ENCODE assay signal across 2 cellular contexts in genomic region chr13:41060723-41061074, GRCh38.
TF ChIP-seq lines count a peak whose summit lies in the region.

No MANE protein-coding gene starts in this region.

TF ChIP-seq in IMR-90, 13 proteins besides CTCF, POLR2A, EP300 and RAD21:
- TF ChIP-seq USF2 (IDR thresholded peaks at IDR 0.05; ENCODE audit: low read depth, low read length) = no peak; the same call in 1 of the 2 replicates
- no peak for TF ChIP-seq MXI1 (IDR thresholded peaks at IDR 0.05; ENCODE audit: borderline replicate concordance, low read depth, low read length)
- TF ChIP-seq FOS (IDR thresholded peaks at IDR 0.05; ENCODE audit: low read depth, low read length) = peak; percentile 26; the same call in 1 of the 2 replicates
- no peak for TF ChIP-seq SMC3 (IDR thresholded peaks at IDR 0.05; ENCODE audit: low read depth, low read length)
- no peak; the same call in 1 of the 2 replicates for TF ChIP-seq CHD1 (IDR thresholded peaks at IDR 0.05; ENCODE audit: low read depth, low read length)
- peak; percentile 12; the same call in 1 of the 2 replicates for TF ChIP-seq MAZ (IDR thresholded peaks at IDR 0.05; ENCODE audit: borderline replicate concordance, low read depth, low read length)
- no peak for TF ChIP-seq RCOR1 (IDR thresholded peaks at IDR 0.05; ENCODE audit: insufficient replicate concordance, low read length)

TF ChIP-seq in neural cell, 6 proteins besides CTCF, POLR2A, EP300 and RAD21 (continued from another document):
- TF ChIP-seq REST (IDR thresholded peaks at IDR 0.05; ENCODE audit: borderline replicate concordance) (peak; percentile 34), SMC3 (conservative IDR thresholded peaks at IDR 0.05; ENCODE audit: poor library complexity) (no peak)
